ENCODE assay signal across 8 cellular contexts in genomic region chr2:221573430-221574230, GRCh38. TPM values are rescaled to one million over a fixed set of nuclear protein-coding genes. Genes with fewer than 3 reads are reported as not detected.
DNase-seq lines count a peak whose midpoint lies in the region; ATAC-seq and TF ChIP-seq lines count a peak whose summit lies in the region.

No MANE protein-coding gene starts in this region.

- H3K27ac ChIP-seq in angular gyrus (ENCODE audit: low read depth, low read length) (peak overlapping the region; percentile 61), right cardiac atrium (ENCODE audit: low read length) (peak overlapping the region; percentile 51), uterus (peak overlapping the region; percentile 89 to 91)

- H3K36me3 Mint-ChIP-seq in T-helper 1 cell treated with Interleukin-12 subunit alpha and Interleukin-12 subunit beta and Interleukin-4 antibody, amounts not matched to agents 30 μg/mL and 1 μg/mL, for 36 hours (ENCODE audit: low read depth): peaks cover 6% of the 10 kb centered on the region

- DNase-seq in NCI-H1092 treated with DMSO at 0.1 percent for 48 hours (lab: John Stamatoyannopoulos, UW) (peak; percentile 64), right cardiac atrium (peak; percentile 86 to 94 (median 94)), putamen (ENCODE audit: low spot score) (peak; percentile 84), uterus (peak; percentile 80 to 86)

- H3K27me3 ChIP-seq in right cardiac atrium (ENCODE audit: control insufficient read depth, insufficient read depth) (no peaks in the 10 kb centered on the region), uterus (no peaks in the 10 kb centered on the region)

- H3K9me3 ChIP-seq in right cardiac atrium (ENCODE audit: control insufficient read depth, low read length): no peaks in the 10 kb centered on the region
- H3K9me3 ChIP-seq in uterus: no peaks in the 10 kb centered on the region

- intact Hi-C loops in right cardiac atrium (cut with DNase I) (loop anchor here (2.0 to 10.0 kb wide), 7 partner anchors 131 to 1836 kb away; no protein-coding TSS in a partner anchor), uterus (cut with DNase I; ENCODE audit: low total_unique reads) (loop anchor here (5.0 kb wide), 1 partner anchor 886 kb away; no protein-coding TSS in a partner anchor)

- H3K4me3 ChIP-seq in right cardiac atrium (ENCODE audit: low read length) (peak overlapping the region; percentile 96), uterus (peak overlapping the region; percentile 70 to 73)

- peaks cover 65% of the 10 kb centered on the region for H3K27me3 Mint-ChIP-seq in T-helper 1 cell treated with Interleukin-12 subunit alpha and Interleukin-12 subunit beta and Interleukin-4 antibody, amounts not matched to agents 30 μg/mL and 1 μg/mL, for 36 hours (ENCODE audit: low read depth)

- ATAC-seq in HG02642 (IDR thresholded peaks at IDR 0.05; ENCODE audit: poor library complexity, unreplicated experiment): peak; percentile 70
- peak; percentile 86 for ATAC-seq in right cardiac atrium

- peaks cover 24% of the 10 kb centered on the region for H3K4me1 Mint-ChIP-seq in T-helper 1 cell treated with Interleukin-12 subunit alpha and Interleukin-12 subunit beta and Interleukin-4 antibody, amounts not matched to agents 30 μg/mL and 1 μg/mL, for 36 hours (ENCODE audit: low read depth)

- peak overlapping the region; percentile 7 for H3K27ac Mint-ChIP-seq in T-helper 1 cell treated with Interleukin-12 subunit alpha and Interleukin-12 subunit beta and Interleukin-4 antibody, amounts not matched to agents 30 μg/mL and 1 μg/mL, for 36 hours

- no peaks in the 10 kb centered on the region for H3K9me3 Mint-ChIP-seq in T-helper 1 cell treated with Interleukin-12 subunit alpha and Interleukin-12 subunit beta and Interleukin-4 antibody, amounts not matched to agents 30 μg/mL and 1 μg/mL, for 36 hours

- H3K4me3 Mint-ChIP-seq in T-helper 1 cell treated with Interleukin-12 subunit alpha and Interleukin-12 subunit beta and Interleukin-4 antibody, amounts not matched to agents 30 μg/mL and 1 μg/mL, for 36 hours: peak overlapping the region; percentile 71

- no peaks in the 10 kb centered on the region for H3K36me3 ChIP-seq in uterus

- under 1% methylated on average over 63 of the region's 63 CpGs for WGBS in right cardiac atrium

- H3K4me1 ChIP-seq in right cardiac atrium (ENCODE audit: control insufficient read depth, insufficient read depth, low read length) (peaks cover 2% of the 10 kb centered on the region), uterus (no peaks in the 10 kb centered on the region)

- TF ChIP-seq POLR2A in uterus (IDR thresholded peaks at IDR 0.05): peak; percentile 21 to 32

- peak; percentile 87 for TF ChIP-seq CTCF in GM12873 (IDR thresholded peaks at IDR 0.05; ENCODE audit: insufficient read depth, low read depth, low read length, missing control alignments)
- TF ChIP-seq CTCF in uterus (IDR thresholded peaks at IDR 0.05): peak; percentile 97 to 99 (median 98)

RNA-seq across cellular contexts. Expression of gene EPHA4, which starts 1.5 kb away (rescaled TPM):
- total RNA-seq in right cardiac atrium: 100 to 1,000 TPM in 3 of 4 donors, 10 to 100 TPM in 1; 76.9 to 110 (median 104) TPM
- 25.9 TPM for polyA plus RNA-seq in right cardiac atrium
- total RNA-seq in uterus: 10 to 100 TPM; 45.6 to 84.7 (median 66.8) TPM

Comparison
In these comparisons a context has a peak if more than half of its experiments do, and no peak if none do; other contexts are left out.
1. Peak in every context shown above with its lines: DNase-seq, ATAC-seq, H3K4me3 ChIP-seq and H3K27ac ChIP-seq.